In the genomic region with DNA sequence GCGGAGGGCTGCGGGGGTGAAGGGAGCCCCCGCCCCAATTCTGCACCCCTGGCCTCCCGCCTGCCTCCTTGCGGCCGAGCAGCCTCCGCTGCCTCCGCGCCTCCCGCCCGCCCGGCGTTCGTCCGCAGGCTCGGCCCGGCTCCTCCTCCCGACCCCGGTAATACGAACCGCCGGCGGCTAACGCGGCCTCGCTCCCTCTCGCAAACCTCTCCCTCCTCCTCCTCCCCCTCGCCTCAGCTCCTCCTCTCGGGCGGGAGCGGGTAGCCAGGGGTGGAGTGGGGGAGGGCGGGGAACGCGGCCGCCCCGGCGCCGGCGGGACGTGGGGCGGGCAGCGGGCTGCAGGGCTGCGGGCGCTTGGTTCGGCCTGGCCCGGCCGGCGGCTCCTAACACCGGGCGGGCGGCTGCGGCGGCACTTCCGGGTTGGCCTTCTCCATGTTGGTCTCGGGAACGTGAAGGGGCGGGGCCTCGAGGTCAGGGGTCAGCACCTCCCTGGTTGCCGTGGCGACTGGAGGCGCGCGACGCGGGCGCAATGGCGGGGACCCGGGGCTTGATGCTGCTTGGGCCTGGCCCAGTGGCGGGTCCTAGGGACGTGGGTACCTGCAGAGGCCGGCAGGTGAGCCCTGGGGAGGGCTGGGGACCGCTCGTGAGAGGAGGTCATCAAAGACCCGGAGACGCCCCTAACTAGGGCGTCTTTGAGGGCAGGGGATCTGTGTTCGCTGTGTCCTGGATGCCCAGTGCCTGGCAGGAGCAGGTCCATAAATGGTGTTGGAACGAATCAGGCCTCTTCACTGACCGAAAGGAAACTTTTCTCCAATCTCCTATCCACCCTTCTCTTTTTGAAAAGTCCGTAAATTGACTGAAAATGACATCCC, we compare ENCODE assay signal across 8 cellular contexts. TPM values are rescaled to one million over a fixed set of nuclear protein-coding genes. Genes with fewer than 3 reads are reported as not detected.
DNase-seq lines count a peak whose midpoint lies in the region; ATAC-seq lines count a peak whose summit lies in the region.

A gene with protein sequence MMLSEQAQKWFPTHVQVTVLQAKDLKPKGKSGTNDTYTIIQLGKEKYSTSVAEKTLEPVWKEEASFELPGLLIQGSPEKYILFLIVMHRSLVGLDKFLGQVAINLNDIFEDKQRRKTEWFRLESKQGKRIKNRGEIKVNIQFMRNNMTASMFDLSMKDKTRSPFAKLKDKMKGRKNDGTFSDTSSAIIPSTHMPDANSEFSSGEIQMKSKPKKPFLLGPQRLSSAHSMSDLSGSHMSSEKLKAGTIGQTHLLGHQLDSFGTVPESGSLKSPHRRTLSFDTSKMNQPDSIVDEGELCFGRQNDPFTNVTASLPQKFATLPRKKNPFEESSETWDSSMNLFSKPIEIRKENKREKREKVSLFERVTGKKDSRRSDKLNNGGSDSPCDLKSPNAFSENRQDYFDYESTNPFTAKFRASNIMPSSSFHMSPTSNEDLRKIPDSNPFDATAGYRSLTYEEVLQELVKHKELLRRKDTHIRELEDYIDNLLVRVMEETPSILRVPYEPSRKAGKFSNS (minus strand): TSS at position 451 of the 872 bp plus-strand sequence. CDS start 778 bp downstream, outside the sequence.

- no peaks in the 10 kb centered on the region for H3K9me3 Mint-ChIP-seq in CD8-positive, alpha-beta memory T cell
- no peaks in the 10 kb centered on the region for H3K9me3 Mint-ChIP-seq in memory B cell

- peak within 1 kb of the TSS; percentile 89 to 95 (median 91) for H3K4me3 Mint-ChIP-seq in CD8-positive, alpha-beta memory T cell
- peak within 1 kb of the TSS; percentile 90 for H3K4me3 Mint-ChIP-seq in memory B cell

- H3K4me1 Mint-ChIP-seq in CD8-positive, alpha-beta memory T cell, result peaks cover 40 to 51% (median 50%) of the 10 kb centered on the region in 3 donors
- peaks cover 16% of the 10 kb centered on the region for H3K4me1 Mint-ChIP-seq in memory B cell

- POLR2A ChIA-PET in CD8-positive, alpha-beta memory T cell (lab: Charles Lee), result no interaction called here

- ATAC-seq in GM19438 (IDR thresholded peaks at IDR 0.05; ENCODE audit: low read depth, unreplicated experiment) (peak; percentile 96), HG03571 (IDR thresholded peaks at IDR 0.05; ENCODE audit: unreplicated experiment) (peak; percentile 97), memory B cell (ENCODE audit: low read depth) (peak; percentile 92)

- no peaks in the 10 kb centered on the region for H3K9me3 ChIP-seq in CD8-positive, alpha-beta memory T cell (ENCODE audit: low read length)

- peak within 1 kb of the TSS; percentile 67 to 96 (median 88) for H3K27ac Mint-ChIP-seq in CD8-positive, alpha-beta memory T cell
- H3K27ac Mint-ChIP-seq in memory B cell, result peak within 1 kb of the TSS; percentile 88

- CTCF ChIA-PET in CD8-positive, alpha-beta memory T cell (lab: Charles Lee), result no interaction called here

- H3K36me3 Mint-ChIP-seq in CD8-positive, alpha-beta memory T cell, result peaks cover 0 to 2% (median 0%) of the 10 kb centered on the region in 3 donors
- H3K36me3 Mint-ChIP-seq in memory B cell, result no peaks in the 10 kb centered on the region

- peak within 1 kb of the TSS; percentile 58 for H3K27ac ChIP-seq in CD8-positive, alpha-beta memory T cell (ENCODE audit: low read depth, low read length)

- DNase-seq in CD8-positive, alpha-beta memory T cell, result peak; percentile 93 to 97 (median 94)
- DNase-seq in NCI-H82 (lab: John Stamatoyannopoulos, UW) (peak; percentile 92), memory B cell (ENCODE audit: low spot score in 2 of 2) (peak; percentile 96 to 98)
- DNase-seq in activated CD8-positive, alpha-beta memory T cell treated with anti-CD3 and anti-CD28 coated beads for 1 hour (ENCODE audit: extremely low read depth in 1 of 2, low read depth in 1 of 2), result peak; percentile 85 to 94
- DNase-seq in effector CD8-positive, alpha-beta T cell (lab: John Stamatoyannopoulos, UW), result peak; percentile 90
- DNase-seq in stimulated activated CD8-positive, alpha-beta memory T cell treated with anti-CD3 and anti-CD28 coated beads, Interleukin-12 subunit alpha, Interleukin-12 subunit beta, amount 100 ng/mL, for 1 hour (ENCODE audit: low read depth), result peak; percentile 93

- no peaks in the 10 kb centered on the region for H3K36me3 ChIP-seq in CD8-positive, alpha-beta memory T cell (ENCODE audit: insufficient read depth, low read length)

- peaks cover 27% of the 10 kb centered on the region for H3K4me1 ChIP-seq in CD8-positive, alpha-beta memory T cell (ENCODE audit: insufficient read depth, low read length)

- peak within 1 kb of the TSS; percentile 81 for H3K4me3 ChIP-seq in CD8-positive, alpha-beta memory T cell (ENCODE audit: low read length)

- H3K27me3 Mint-ChIP-seq in CD8-positive, alpha-beta memory T cell, result no peaks in the 10 kb centered on the region
- H3K27me3 Mint-ChIP-seq in memory B cell, result no peaks in the 10 kb centered on the region

- no peaks in the 10 kb centered on the region for H3K27me3 ChIP-seq in CD8-positive, alpha-beta memory T cell (ENCODE audit: insufficient read depth, low read length, poor library complexity, severe bottlenecking)

RNA-seq across cellular contexts. Expression of the gene that starts here (rescaled TPM):
- total RNA-seq in CD8-positive, alpha-beta memory T cell, result 10 to 100 TPM in 1 of 2 experiments, 1 to 10 TPM in 1; 9.8 to 10.1 TPM
- 10.5 TPM for polyA plus RNA-seq in CD8-positive, alpha-beta memory T cell

Comparison
In these comparisons a context has a peak if more than half of its experiments do, and no peak if none do; other contexts are left out.
1. Peak in every context shown above with its lines: DNase-seq, ATAC-seq, H3K4me3 ChIP-seq and H3K27ac ChIP-seq.